In genomic region chr7:332646-333398, GRCh38 we compare ENCODE assay signal across 8 cellular contexts.
A peak's percentile ranks its signal among the peaks of the same experiment; 100 is the strongest.
DNase-seq lines count a peak whose midpoint lies in the region; ATAC-seq and TF ChIP-seq lines count a peak whose summit lies in the region.

No MANE protein-coding gene starts in this region.

- H3K36me3 ChIP-seq in Loucy (ENCODE audit: insufficient read depth, low read length) (no peaks in the 10 kb centered on the region), WERI-Rb-1 (no peaks in the 10 kb centered on the region)

- H2AFZ ChIP-seq in Loucy (ENCODE audit: low read length) = peak overlapping the region; percentile 84

- no peak overlapping the region for H3K9ac ChIP-seq in Loucy (ENCODE audit: low read depth, low read length, poor library complexity, severe bottlenecking)

- no peaks in the 10 kb centered on the region for H4K20me1 ChIP-seq in Loucy (ENCODE audit: insufficient read depth, low read length, poor library complexity, severe bottlenecking)

- H3K27ac ChIP-seq in WERI-Rb-1 = peak overlapping the region; percentile 14; the same call in 1 of the 2 replicates

- in situ Hi-C loops in T47D (cut with HindIII; ENCODE audit: low pct_unique_long_range_greater_than_20kb, low sequenced_read_pairs) = no loop called here

- ATAC-seq in HG03354 (IDR thresholded peaks at IDR 0.05; ENCODE audit: poor library complexity, severe bottlenecking, unreplicated experiment) = no peak
- ATAC-seq in GM21367 (IDR thresholded peaks at IDR 0.05; ENCODE audit: unreplicated experiment) = no peak

- peak; percentile 39 for DNase-seq in DMS 273 treated with DMSO at 0.1 percent for 48 hours (lab: John Stamatoyannopoulos, UW)
- peak; percentile 88 for DNase-seq in WERI-Rb-1
- DNase-seq in T47D (ENCODE audit: low read depth in 1 of 2, low spot score in 1 of 2) = peak; percentile 79 to 90
- DNase-seq in inferior parietal cortex (ENCODE audit: extremely low spot score) = peak; percentile 65
- DNase-seq in stimulated activated CD4-positive, alpha-beta T cell treated with anti-CD3 and anti-CD28 coated beads, Interleukin-12 subunit alpha, Interleukin-12 subunit beta, amount 100 ng/mL, for 24 hours (ENCODE audit: low read depth in 2 of 2) = peak; percentile 80 to 91

- no peaks in the 10 kb centered on the region; the same call in 1 of the 2 replicates for H3K9me3 ChIP-seq in Loucy (ENCODE audit: insufficient read depth, low read depth, low read length)
- no peaks in the 10 kb centered on the region for H3K9me3 ChIP-seq in WERI-Rb-1 (ENCODE audit: severe bottlenecking)

- H3K27me3 ChIP-seq in Loucy (ENCODE audit: insufficient read depth, low read length, poor library complexity, severe bottlenecking) = no peaks in the 10 kb centered on the region
- H3K27me3 ChIP-seq in WERI-Rb-1 (ENCODE audit: insufficient read depth, low read depth, severe bottlenecking) = no peaks in the 10 kb centered on the region

- H3K4me2 ChIP-seq in Loucy (ENCODE audit: low read depth, low read length, poor library complexity, severe bottlenecking) = peak overlapping the region; percentile 48

- H3K79me2 ChIP-seq in Loucy (ENCODE audit: insufficient read depth, low read length) = no peaks in the 10 kb centered on the region

- TF ChIP-seq CTCF in Loucy (conservative IDR thresholded peaks at IDR 0.05; ENCODE audit: low read length) = peak; percentile 68
- TF ChIP-seq CTCF in WERI-Rb-1 (IDR thresholded peaks at IDR 0.05; ENCODE audit: low read depth, low read length) = peak; percentile 88

- H3K4me3 ChIP-seq in Loucy (ENCODE audit: low read length, poor library complexity, severe bottlenecking) (peak overlapping the region; percentile 38), WERI-Rb-1 (ENCODE audit: low read depth, low read length) (peak overlapping the region; percentile 38)

- no peaks in the 10 kb centered on the region for H3K4me1 ChIP-seq in Loucy (ENCODE audit: insufficient read depth, low read length, poor library complexity, severe bottlenecking)

- no peaks in the 10 kb centered on the region for H3K9me2 ChIP-seq in Loucy (replicated peaks; ENCODE audit: low read depth, low read length)

- no peaks in the 10 kb centered on the region; the same call in 1 of the 2 replicates for H3F3A ChIP-seq in Loucy (ENCODE audit: low read depth)
